8 cellular contexts compared by ENCODE assay signal in the genomic region with DNA sequence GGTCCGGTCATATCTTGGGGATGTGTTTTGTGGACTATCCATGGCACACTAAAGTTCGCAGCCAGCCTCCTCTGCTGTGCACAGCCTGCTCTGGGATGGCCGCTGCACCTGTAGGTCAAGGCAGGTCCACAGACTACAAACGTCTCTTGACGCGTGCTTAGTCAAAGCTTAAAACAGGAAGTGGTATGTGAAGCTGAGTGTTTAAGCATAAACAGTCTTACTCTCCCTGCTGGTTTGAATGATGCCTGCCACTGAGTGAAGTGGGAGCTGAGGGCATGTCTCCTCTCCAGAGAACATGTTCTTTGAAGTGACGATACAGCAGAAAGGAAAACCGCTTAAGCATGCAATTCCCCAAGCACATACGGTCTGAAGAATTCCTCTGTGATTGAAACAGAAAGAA.
DNase-seq lines count a peak whose midpoint lies in the region; ATAC-seq and TF ChIP-seq lines count a peak whose summit lies in the region.

No MANE protein-coding gene starts in this region.

- no peaks in the 10 kb centered on the region for H3K9me3 Mint-ChIP-seq in naive B cell

- DNase-seq in GM10266 (ENCODE audit: extremely low spot score): peak; percentile 69
- DNase-seq in HT1080 (ENCODE audit: low read depth): peak; percentile 68
- DNase-seq in activated CD4-positive, alpha-beta T cell treated with anti-CD3 and anti-CD28 coated beads, Interleukin-2, amount 50 U/mL, for 1 hour: peak; percentile 26
- DNase-seq in naive B cell: peak; percentile 25
- no peak for DNase-seq in NCI-H1105 treated with DMSO at 0.1 percent for 48 hours (lab: John Stamatoyannopoulos, UW)
- no peak for DNase-seq in foreskin melanocyte
- DNase-seq in NCI-H1092 treated with DMSO at 0.1 percent for 48 hours (lab: John Stamatoyannopoulos, UW): no peak

- peak overlapping the region; percentile 1 to 88 (median 77) for H3K4me3 Mint-ChIP-seq in naive B cell

- ATAC-seq in GM21423 (IDR thresholded peaks at IDR 0.05; ENCODE audit: unreplicated experiment) (peak; percentile 96), naive B cell (ENCODE audit: low read depth in 2 of 2) (peak; percentile 88 to 89)

- H3K36me3 Mint-ChIP-seq in naive B cell: peaks cover 9 to 12% of the 10 kb centered on the region in 2 donors

- no peaks in the 10 kb centered on the region for H3K27me3 Mint-ChIP-seq in naive B cell

- peaks cover 16 to 27% (median 25%) of the 10 kb centered on the region in 3 donors for H3K4me1 Mint-ChIP-seq in naive B cell

- H3K27ac Mint-ChIP-seq in naive B cell: peak overlapping the region in 5 of 6 donors; percentile 78 to 98 (median 95)

- no peak for TF ChIP-seq CTCF in GM10266 (IDR thresholded peaks at IDR 0.05; ENCODE audit: control insufficient read depth, insufficient read depth, low read depth, missing control alignments)

Comparison
In these comparisons a context has a peak if more than half of its experiments do, and no peak if none do; other contexts are left out.
1. DNase-seq: peak in GM10266 (single experiment), HT1080 (single experiment), activated CD4-positive, alpha-beta T cell treated with anti-CD3 and anti-CD28 coated beads, Interleukin-2, amount 50 U/mL, for 1 hour (single experiment) and naive B cell (single experiment); none in NCI-H1105 treated with DMSO at 0.1 percent for 48 hours (single experiment), foreskin melanocyte (single experiment) and NCI-H1092 treated with DMSO at 0.1 percent for 48 hours (single experiment).